ENCODE assay signal across 9 cellular contexts in genomic region chr5:133754575-133755169, GRCh38.
DNase-seq lines count a peak whose midpoint lies in the region; ATAC-seq, FAIRE-seq and TF ChIP-seq lines count a peak whose summit lies in the region.
"Had no signal": no experiment of that assay in that cellular context is flagged by ENCODE, and none has a peak within 500 bp of the region (broad histone marks: within the 10 kb centered on the region; RNA-seq: fewer than 3 reads in every experiment).

No MANE protein-coding gene starts in this region.

- no peak overlapping the region for H3K27ac ChIP-seq in astrocyte (ENCODE audit: low read depth, low read length)

- no peaks in the 10 kb centered on the region for H3K4me1 ChIP-seq in astrocyte (ENCODE audit: insufficient read depth, low read length)

- peaks cover 3% of the 10 kb centered on the region for H3K9me3 Mint-ChIP-seq in astrocyte (ENCODE audit: unreplicated experiment)
- H3K9me3 Mint-ChIP-seq: brain had no signal

- H3K27me3 ChIP-seq in astrocyte (ENCODE audit: insufficient read depth, low read length), result peaks cover 17% of the 10 kb centered on the region

- H3K36me3 ChIP-seq in astrocyte (ENCODE audit: insufficient read depth, low read length), result no peaks in the 10 kb centered on the region

- no peaks in the 10 kb centered on the region for H4K20me1 ChIP-seq in astrocyte (ENCODE audit: insufficient read depth, low read length)

- no peak overlapping the region for H3K27ac Mint-ChIP-seq in astrocyte (ENCODE audit: unreplicated experiment)
- H3K27ac Mint-ChIP-seq: brain had no signal

- H3K4me1 Mint-ChIP-seq in astrocyte (ENCODE audit: low read depth, unreplicated experiment), result no peaks in the 10 kb centered on the region

- no peaks in the 10 kb centered on the region for H3K36me3 Mint-ChIP-seq in astrocyte (ENCODE audit: low read depth, unreplicated experiment)
- H3K36me3 Mint-ChIP-seq: brain had no signal

- no peaks in the 10 kb centered on the region for H3K9me3 ChIP-seq in astrocyte (ENCODE audit: insufficient read depth, low read depth, low read length)

- TF ChIP-seq CTCF in astrocyte (IDR thresholded peaks at IDR 0.05; ENCODE audit: insufficient read depth, low read depth, low read length), result peak; percentile 49

- peaks cover 47% of the 10 kb centered on the region for H3K27me3 Mint-ChIP-seq in astrocyte (ENCODE audit: low read depth, unreplicated experiment)

- H3K79me2 ChIP-seq in astrocyte (ENCODE audit: insufficient read depth, low read length), result no peaks in the 10 kb centered on the region

- H2AFZ ChIP-seq in astrocyte (ENCODE audit: low read depth, low read length), result no peak overlapping the region

- no peak overlapping the region for H3K4me2 ChIP-seq in astrocyte (ENCODE audit: low read length)

- no peak overlapping the region for H3K4me3 ChIP-seq in astrocyte (ENCODE audit: insufficient read depth, low read depth, low read length)

- peak; percentile 16 for DNase-seq in activated naive CD4-positive, alpha-beta T cell treated with Interleukin-2 at 50 U/mL for 16 hours
- DNase-seq in activated naive CD4-positive, alpha-beta T cell (lab: John Stamatoyannopoulos, UW), result no peak
- DNase-seq in NAMALWA (ENCODE audit: low spot score), result peak; percentile 54
- DNase-seq in astrocyte (ENCODE audit: low read depth), result peak; percentile 4
- DNase-seq in left lobe of liver (ENCODE audit: low spot score), result peak; percentile 50
- no peak for DNase-seq in NK-92 (lab: John Stamatoyannopoulos, UW; ENCODE audit: unreplicated experiment)

- no peak for FAIRE-seq in astrocyte (lab: Jason Lieb, UNC)

- peak; percentile 93 for ATAC-seq in left lobe of liver
- no peak for ATAC-seq in GM21528 (IDR thresholded peaks at IDR 0.05; ENCODE audit: low FRiP score, unreplicated experiment)
- ATAC-seq in GM19455 (IDR thresholded peaks at IDR 0.05; ENCODE audit: unreplicated experiment), result no peak

- no peak overlapping the region for H3K4me3 Mint-ChIP-seq in astrocyte (ENCODE audit: unreplicated experiment)
- H3K4me3 Mint-ChIP-seq: brain had no signal

- H3K9ac ChIP-seq in astrocyte (ENCODE audit: low read length), result no peak overlapping the region

Comparison
In these comparisons a context has a peak if more than half of its experiments do, and no peak if none do; other contexts are left out.
1. DNase-seq: peak in activated naive CD4-positive, alpha-beta T cell treated with Interleukin-2 at 50 U/mL for 16 hours (single experiment), NAMALWA (single experiment), astrocyte (single experiment) and left lobe of liver (single experiment); none in activated naive CD4-positive, alpha-beta T cell (0 of 4) and NK-92 (single experiment).